29 cellular contexts compared by ENCODE assay signal in the genomic region with DNA sequence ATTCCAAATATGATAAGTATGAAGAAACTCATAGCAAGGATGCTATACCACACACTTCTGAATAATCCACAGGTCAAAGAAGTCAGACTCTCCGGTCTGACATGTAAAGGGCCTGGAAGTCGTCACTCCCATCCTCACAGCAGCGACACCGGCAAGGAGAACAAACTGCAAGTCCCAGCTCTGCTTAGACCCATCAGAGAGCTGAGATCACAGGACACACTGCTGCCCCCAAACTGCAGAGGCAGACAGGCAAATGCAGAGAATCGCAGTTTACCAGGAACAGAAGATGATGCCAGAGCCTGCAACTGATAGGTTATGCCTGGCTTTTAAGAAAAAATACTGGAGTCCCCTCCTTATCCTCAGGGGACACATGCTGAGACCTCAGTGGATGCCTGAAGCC.
A peak's percentile ranks its signal among the peaks of the same experiment; 100 is the strongest.
DNase-seq lines count a peak whose midpoint lies in the region; ATAC-seq, FAIRE-seq and TF ChIP-seq lines count a peak whose summit lies in the region.
"Had no signal": no experiment of that assay in that cellular context is flagged by ENCODE, and none has a peak within 500 bp of the region (broad histone marks: within the 10 kb centered on the region; RNA-seq: fewer than 3 reads in every experiment).

No MANE protein-coding gene starts in this region.

- peaks cover 2% of the 10 kb centered on the region for H3K4me1 ChIP-seq in right cardiac atrium (ENCODE audit: control insufficient read depth, insufficient read depth, low read length)
- H3K4me1 ChIP-seq: left lung, thyroid gland had no signal

- DNase-seq in left ventricle myocardium superior (no peak), right cardiac atrium (no peak), OCI-M1 (lab: John Stamatoyannopoulos, UW) (peak; percentile 3), fibroblast of villous mesenchyme (ENCODE audit: low read depth) (peak; percentile 69), MG63 (no peak), AG08395 (ENCODE audit: low spot score) (no peak), H54 (ENCODE audit: insufficient read length, low spot score) (no peak)
- DNase-seq: activated gamma-delta T cell treated with Interleukin-2 at 50 U/mL for 16 hours; activated naive CD8-positive, alpha-beta T cell treated with anti-CD3 and anti-CD28 coated beads, Interleukin-2, amount 50 U/mL, for 24 hours; activated T-cell treated with anti-CD3 and anti-CD28 coated beads for 4 hours; cerebellar nuclear complex; DMS53; GDM1; KBM-7; left lung; naive thymus-derived CD8-positive, alpha-beta T cell; NCI-H1436; NCI-H2107; NCI-H748 treated with DMSO at 0.1 percent for 48 hours; occipital lobe; stimulated activated CD4-positive, alpha-beta T cell treated with anti-CD3 and anti-CD28 coated beads, Interleukin-1b, Interleukin-23, amount 100 ng/mL, for 48 hours; stimulated activated CD8-positive, alpha-beta memory T cell treated with anti-CD3 and anti-CD28 coated beads, Interleukin-4, amount 100 ng/mL, for 48 hours; stomach; T-helper 2 cell; thyroid gland had no signal

- no peak for TF ChIP-seq CTCF in fibroblast of villous mesenchyme (IDR thresholded peaks at IDR 0.05; ENCODE audit: insufficient read depth, low read depth, low read length)

- H3K4me3 ChIP-seq in right cardiac atrium (ENCODE audit: low read length) (no peak overlapping the region), fibroblast of villous mesenchyme (ENCODE audit: low read depth, low read length) (no peak overlapping the region), MG63 (no peak overlapping the region)
- H3K4me3 ChIP-seq: left lung, SK-N-MC, skin epidermis, stomach, thyroid gland had no signal

- H3K36me3 ChIP-seq in MG63: peaks cover 4% of the 10 kb centered on the region; the same call in 1 of the 2 replicates
- H3K36me3 ChIP-seq: left lung, stomach, thyroid gland had no signal

- 78% methylated on average over 5 of the region's 5 CpGs for WGBS in right cardiac atrium

- intact Hi-C loops in left ventricle myocardium superior (cut with micrococcal nuclease) (no loop called here), right cardiac atrium (cut with DNase I) (no loop called here)

- no peaks in the 10 kb centered on the region for H3K9me3 ChIP-seq in right cardiac atrium (ENCODE audit: control insufficient read depth, low read length)
- H3K9me3 ChIP-seq in MG63: peaks cover 4% of the 10 kb centered on the region; the same call in 1 of the 2 replicates
- H3K9me3 ChIP-seq: left lung, stomach, thyroid gland had no signal

- no peak for FAIRE-seq in H54 (lab: Jason Lieb, UNC)

- H3K27ac ChIP-seq in right cardiac atrium (ENCODE audit: low read length): no peak overlapping the region
- H3K27ac ChIP-seq: left lung, RWPE1, SK-N-MC, skin epidermis, stomach, thyroid gland had no signal

- TF ChIP-seq POLR2A in H54 (IDR thresholded peaks at IDR 0.05; ENCODE audit: low read depth, low read length): no peak

- ATAC-seq in left ventricle myocardium superior (peak; percentile 58), right cardiac atrium (no peak), HG03469 (IDR thresholded peaks at IDR 0.05; ENCODE audit: unreplicated experiment) (no peak)
- ATAC-seq: activated naive CD8-positive, alpha-beta T cell treated with anti-CD3 and anti-CD28 coated beads, Interleukin-2, amount 50 U/mL, for 24 hours; left lung; naive thymus-derived CD8-positive, alpha-beta T cell had no signal

- H3K27me3 ChIP-seq in right cardiac atrium (ENCODE audit: control insufficient read depth, insufficient read depth) (no peaks in the 10 kb centered on the region), MG63 (no peaks in the 10 kb centered on the region)
- H3K27me3 ChIP-seq: left lung, stomach, thyroid gland had no signal

Comparison
In these comparisons a context has a peak if more than half of its experiments do, and no peak if none do; other contexts are left out.
1. DNase-seq: peak in OCI-M1 (single experiment) and fibroblast of villous mesenchyme (single experiment); none in left ventricle myocardium superior (single experiment), right cardiac atrium (0 of 3), MG63 (single experiment), AG08395 (single experiment) and H54 (single experiment).